ENCODE assay signal across 19 cellular contexts in genomic region chrX:96373047-96373355, GRCh38.
"Had no signal": no experiment of that assay in that cellular context is flagged by ENCODE, and none has a peak within 500 bp of the region (broad histone marks: within the 10 kb centered on the region; RNA-seq: fewer than 3 reads in every experiment).

No MANE protein-coding gene starts in this region.

- H3K4me3 ChIP-seq: cardiac muscle cell, psoas muscle, right lobe of liver, spleen, tibial nerve had no signal

- DNase-seq: activated CD4-positive, alpha-beta T cell treated with anti-CD3 and anti-CD28 coated beads for 4 hours; activated CD8-positive, alpha-beta memory T cell treated with anti-CD3 and anti-CD28 coated beads, Interleukin-2, amount 50 U/mL, for 48 hours; activated CD8-positive, alpha-beta T cell treated with anti-CD3 and anti-CD28 coated beads, Interleukin-2, amount 10 ng/mL, durations not matched to agents 7 days and 5 days; activated naive CD4-positive, alpha-beta T cell treated with Interleukin-2 at 50 U/mL for 16 hours; activated naive CD8-positive, alpha-beta T cell treated with anti-CD3 and anti-CD28 coated beads, Interleukin-2, amount 50 U/mL, for 24 hours; kidney; left ventricle myocardium inferior; psoas muscle; right lobe of liver; spleen; stimulated activated CD4-positive, alpha-beta T cell treated with anti-CD3 and anti-CD28 coated beads, Interleukin-1b, Interleukin-23, amount 100 ng/mL, for 48 hours had no signal

- H3K27me3 ChIP-seq: ascending aorta, cardiac muscle cell, right lobe of liver had no signal

- H3K36me3 ChIP-seq: ascending aorta, cardiac muscle cell, gastrocnemius medialis, left ventricle myocardium inferior, right lobe of liver, spleen, tibial nerve had no signal

- H3K27ac Mint-ChIP-seq: activated CD8-positive, alpha-beta T cell treated with anti-CD3 and anti-CD28 coated beads, Interleukin-2, amount 10 ng/mL, durations not matched to agents 7 days and 5 days; activated naive CD8-positive, alpha-beta T cell treated with anti-CD3 and anti-CD28 coated beads, Interleukin-2, amount 50 U/mL, for 24 hours; memory B cell; nephron progenitor cell; stimulated activated memory B cell treated with anti-CD40 and anti-IgM and Interleukin-4, amounts not matched to agents 10 μg/mL and 1 μg/mL and 100 μg/mL, for 72 hours had no signal

- H3K4me1 ChIP-seq: ascending aorta, left ventricle myocardium inferior, psoas muscle, right lobe of liver, spleen had no signal

- H3K9me3 Mint-ChIP-seq: activated naive CD8-positive, alpha-beta T cell treated with anti-CD3 and anti-CD28 coated beads, Interleukin-2, amount 50 U/mL, for 24 hours; memory B cell; nephron progenitor cell; stimulated activated memory B cell treated with anti-CD40 and anti-IgM and Interleukin-4, amounts not matched to agents 10 μg/mL and 1 μg/mL and 100 μg/mL, for 72 hours had no signal

- H3K27ac ChIP-seq: ascending aorta, cardiac muscle cell, epithelial cell of prostate, gastrocnemius medialis, left ventricle myocardium inferior, psoas muscle, right lobe of liver, spleen, tibial nerve had no signal

- H3K4me3 Mint-ChIP-seq: activated CD8-positive, alpha-beta T cell treated with anti-CD3 and anti-CD28 coated beads, Interleukin-2, amount 10 ng/mL, durations not matched to agents 7 days and 5 days; activated naive CD8-positive, alpha-beta T cell treated with anti-CD3 and anti-CD28 coated beads, Interleukin-2, amount 50 U/mL, for 24 hours; memory B cell; nephron progenitor cell; stimulated activated memory B cell treated with anti-CD40 and anti-IgM and Interleukin-4, amounts not matched to agents 10 μg/mL and 1 μg/mL and 100 μg/mL, for 72 hours had no signal

- H3K9me3 ChIP-seq: ascending aorta, gastrocnemius medialis, left ventricle myocardium inferior, psoas muscle, right lobe of liver, spleen, tibial nerve had no signal

- H3K36me3 Mint-ChIP-seq: memory B cell; stimulated activated memory B cell treated with anti-CD40 and anti-IgM and Interleukin-4, amounts not matched to agents 10 μg/mL and 1 μg/mL and 100 μg/mL, for 72 hours had no signal

- ATAC-seq: activated CD8-positive, alpha-beta T cell treated with anti-CD3 and anti-CD28 coated beads, Interleukin-2, amount 10 ng/mL, durations not matched to agents 7 days and 5 days; activated naive CD8-positive, alpha-beta T cell treated with anti-CD3 and anti-CD28 coated beads, Interleukin-2, amount 50 U/mL, for 24 hours; stimulated activated memory B cell treated with anti-CD40 and anti-IgM and Interleukin-4, amounts not matched to agents 10 μg/mL and 1 μg/mL and 100 μg/mL, for 72 hours had no signal

- H3K27me3 Mint-ChIP-seq: activated naive CD8-positive, alpha-beta T cell treated with anti-CD3 and anti-CD28 coated beads, Interleukin-2, amount 50 U/mL, for 24 hours; memory B cell; stimulated activated memory B cell treated with anti-CD40 and anti-IgM and Interleukin-4, amounts not matched to agents 10 μg/mL and 1 μg/mL and 100 μg/mL, for 72 hours had no signal

- H3K4me1 Mint-ChIP-seq: activated naive CD8-positive, alpha-beta T cell treated with anti-CD3 and anti-CD28 coated beads, Interleukin-2, amount 50 U/mL, for 24 hours; memory B cell; stimulated activated memory B cell treated with anti-CD40 and anti-IgM and Interleukin-4, amounts not matched to agents 10 μg/mL and 1 μg/mL and 100 μg/mL, for 72 hours had no signal
